Comparison of ENCODE assay signal across 15 cellular contexts in the genomic region with DNA sequence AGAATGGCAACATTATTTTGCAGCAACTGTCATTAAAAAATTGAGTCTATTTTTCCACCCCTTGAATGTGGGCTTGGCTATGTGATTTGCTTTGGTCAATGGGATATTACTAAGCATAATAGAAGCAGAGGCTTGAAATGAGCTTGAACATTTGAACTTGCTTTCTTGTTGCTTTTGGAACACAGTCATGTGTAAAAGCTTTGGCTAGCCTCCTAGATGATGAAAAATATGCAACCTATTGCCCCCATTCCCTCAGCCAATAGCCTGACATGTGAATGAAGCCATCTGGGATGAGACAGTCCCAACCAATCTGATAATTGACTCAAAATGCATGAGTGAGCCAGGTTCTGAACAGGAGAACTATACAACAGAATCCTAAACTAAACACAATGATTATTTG.
DNase-seq lines count a peak whose midpoint lies in the region; ATAC-seq and TF ChIP-seq lines count a peak whose summit lies in the region.
"Had no signal": no experiment of that assay in that cellular context is flagged by ENCODE, and none has a peak within 500 bp of the region (broad histone marks: within the 10 kb centered on the region; RNA-seq: fewer than 3 reads in every experiment).

No MANE protein-coding gene starts in this region.

- H3K27me3 ChIP-seq in gastroesophageal sphincter: no peaks in the 10 kb centered on the region
- no peaks in the 10 kb centered on the region for H3K27me3 ChIP-seq in ovary
- H3K27me3 ChIP-seq in esophagus muscularis mucosa: no peaks in the 10 kb centered on the region

- intact Hi-C loops in ovary (cut with DNase I): no loop called here
- intact Hi-C loops in esophagus muscularis mucosa (cut with DNase I): no loop called here
- intact Hi-C loops in lower leg skin (cut with DNase I; ENCODE audit: low total_unique reads): no loop called here

- H3K27ac ChIP-seq in gastroesophageal sphincter (peak overlapping the region in 1 of 4 donors; percentile 47), ovary (peak overlapping the region in 1 of 2 donors; percentile 63), esophagus muscularis mucosa (replicated peaks in 1 of 4) (no peak overlapping the region)

- TF ChIP-seq POLR2A in gastroesophageal sphincter (IDR thresholded peaks at IDR 0.05): no peak
- no peak for TF ChIP-seq POLR2A in ovary (IDR thresholded peaks at IDR 0.05)
- no peak for TF ChIP-seq POLR2A in esophagus muscularis mucosa (IDR thresholded peaks at IDR 0.05; ENCODE audit: low read depth)
- TF ChIP-seq POLR2A in lower leg skin (IDR thresholded peaks at IDR 0.05): no peak

- no peak for TF ChIP-seq EP300 in gastroesophageal sphincter (IDR thresholded peaks at IDR 0.05)
- no peak for TF ChIP-seq EP300 in ovary (IDR thresholded peaks at IDR 0.05)
- no peak for TF ChIP-seq EP300 in esophagus muscularis mucosa (IDR thresholded peaks at IDR 0.05)

- TF ChIP-seq CTCF in gastroesophageal sphincter (IDR thresholded peaks at IDR 0.05) (no peak), ovary (IDR thresholded peaks at IDR 0.05) (no peak), esophagus muscularis mucosa (IDR thresholded peaks at IDR 0.05) (no peak), lower leg skin (IDR thresholded peaks at IDR 0.05) (no peak)

- ATAC-seq in gastroesophageal sphincter: peak; percentile 77
- ATAC-seq: WTC11 had no signal

- peak; percentile 73 for DNase-seq in EH (ENCODE audit: low read depth)
- peak; percentile 35 for DNase-seq in amniotic epithelial cell (ENCODE audit: low read depth)
- peak in 4 of 5 donors; percentile 47 to 66 (median 55) for DNase-seq in ovary
- DNase-seq in NCI-H1930 (lab: John Stamatoyannopoulos, UW): no peak
- no peak for DNase-seq in esophagus muscularis mucosa (ENCODE audit: extremely low spot score)
- DNase-seq in lower leg skin (ENCODE audit: low spot score in 2 of 2): no peak
- DNase-seq in DMS53 (lab: John Stamatoyannopoulos, UW): no peak
- DNase-seq: glutamatergic neuron; midbrain; MM.1S; NCI-H524; SIG-M5; stimulated activated CD8-positive, alpha-beta memory T cell treated with anti-CD3 and anti-CD28 coated beads, Interleukin-4, amount 100 ng/mL, for 48 hours had no signal

- H3K4me1 ChIP-seq in gastroesophageal sphincter (peaks cover 5 to 16% (median 5%) of the 10 kb centered on the region in 3 donors), ovary (ENCODE audit: insufficient read depth) (no peaks in the 10 kb centered on the region), esophagus muscularis mucosa (peaks cover 8 to 14% (median 13%) of the 10 kb centered on the region in 4 donors)

- H3K9me3 ChIP-seq in gastroesophageal sphincter: no peaks in the 10 kb centered on the region
- H3K9me3 ChIP-seq in ovary: no peaks in the 10 kb centered on the region
- no peaks in the 10 kb centered on the region for H3K9me3 ChIP-seq in esophagus muscularis mucosa

- no peak overlapping the region for H3K4me3 ChIP-seq in gastroesophageal sphincter
- H3K4me3 ChIP-seq in ovary: no peak overlapping the region
- H3K4me3 ChIP-seq in esophagus muscularis mucosa: no peak overlapping the region
- H3K4me3 ChIP-seq in lower leg skin (ENCODE audit: low read depth, poor library complexity, severe bottlenecking): no peak overlapping the region

- H3K36me3 ChIP-seq in gastroesophageal sphincter (no peaks in the 10 kb centered on the region), ovary (no peaks in the 10 kb centered on the region), esophagus muscularis mucosa (no peaks in the 10 kb centered on the region)

Comparison
In these comparisons a context has a peak if more than half of its experiments do, and no peak if none do; other contexts are left out.
1. DNase-seq: peak in EH (single experiment), amniotic epithelial cell (single experiment) and ovary (4 of 5); none in NCI-H1930 (0 of 2), esophagus muscularis mucosa (single experiment), lower leg skin (0 of 2) and DMS53 (single experiment).